Comparison of ENCODE assay signal across 9 cellular contexts in genomic region chr17:61314368-61315078, GRCh38.
DNase-seq lines count a peak whose midpoint lies in the region; ATAC-seq, FAIRE-seq and TF ChIP-seq lines count a peak whose summit lies in the region.
"Had no signal": no experiment of that assay in that cellular context is flagged by ENCODE, and none has a peak within 500 bp of the region (broad histone marks: within the 10 kb centered on the region; RNA-seq: fewer than 3 reads in every experiment).

No MANE protein-coding gene starts in this region.

- H3K4me1 Mint-ChIP-seq in activated CD4-positive, alpha-beta memory T cell treated with anti-CD3 and anti-CD28 coated beads, Interleukin-2, amount 10 ng/mL, durations not matched to agents 7 days and 5 days, result no peaks in the 10 kb centered on the region

- H3K4me3 Mint-ChIP-seq in activated CD4-positive, alpha-beta memory T cell treated with anti-CD3 and anti-CD28 coated beads, Interleukin-2, amount 10 ng/mL, durations not matched to agents 7 days and 5 days, result no peak overlapping the region

- TF ChIP-seq CTCF in GM12878 (IDR thresholded peaks at IDR 0.05 in 2 of 3, conservative IDR thresholded peaks at IDR 0.05 in 1 of 3; ENCODE audit: control insufficient read depth in 2 of 3, extremely low read depth in 1 of 3, insufficient read depth in 1 of 3, low read depth in 3 of 3, low read length in 3 of 3) (no peak), spleen (IDR thresholded peaks at IDR 0.05 in 8 of 11, conservative IDR thresholded peaks at IDR 0.05 in 3 of 11) (no peak)

- H3K36me3 ChIP-seq in GM12878 (ENCODE audit: control insufficient read depth in 2 of 2, insufficient read depth in 2 of 2, low read length in 1 of 2) (no peaks in the 10 kb centered on the region), spleen (no peaks in the 10 kb centered on the region)

- SMC1A ChIA-PET in GM12878 (lab: Charles Lee; ENCODE audit: uncharacterized antibody, unreplicated experiment), result no interaction called here

- H3K9me3 ChIP-seq in GM12878 (replicated peaks; ENCODE audit: control insufficient read depth, insufficient read depth, low read length) (no peaks in the 10 kb centered on the region), spleen (no peaks in the 10 kb centered on the region)

- in situ Hi-C loops in GM12878 (cut with MboI) (no loop called here), KBM-7 (cut with MboI; ENCODE audit: low pct_unique_long_range_greater_than_20kb, low sequenced_read_pairs) (no loop called here)

- no peaks in the 10 kb centered on the region for H3K27me3 Mint-ChIP-seq in activated CD4-positive, alpha-beta memory T cell treated with anti-CD3 and anti-CD28 coated beads, Interleukin-2, amount 10 ng/mL, durations not matched to agents 7 days and 5 days

- no peak for TF ChIP-seq RAD21 in GM12878 (IDR thresholded peaks at IDR 0.05; ENCODE audit: insufficient read depth, low read depth, low read length)

- H3K36me3 Mint-ChIP-seq in activated CD4-positive, alpha-beta memory T cell treated with anti-CD3 and anti-CD28 coated beads, Interleukin-2, amount 10 ng/mL, durations not matched to agents 7 days and 5 days (ENCODE audit: low read depth), result no peaks in the 10 kb centered on the region

- RAD21 ChIA-PET in GM12878 (lab: Charles Lee; ENCODE audit: unreplicated experiment), result no interaction called here

- H3K9ac ChIP-seq in GM12878 (ENCODE audit: control insufficient read depth, insufficient read depth, low read length), result no peak overlapping the region

- POLR2A ChIA-PET in GM12878 (lab: Charles Lee), result no interaction called here
- POLR2A ChIA-PET in activated CD4-positive, alpha-beta memory T cell treated with anti-CD3 and anti-CD28 coated beads, Interleukin-2, amount 10 ng/mL, durations not matched to agents 7 days and 5 days (lab: Charles Lee), result no interaction called here

- no TSS peak for BruUV-seq in GM12878 (replicated peaks; lab: Mats Ljungman, UMichigan)

- WGBS in GM12878 (ENCODE audit: insufficient coverage, insufficient replicate concordance, low lambda C conversion rate, missing lambda C conversion rate), result 63% methylated on average over 8 of the region's 8 CpGs
- WGBS in spleen, 5 donors, result 72 to 87% (median 83%) methylated on average over 8 of the region's 8 CpGs

- no peak overlapping the region for H3K4me2 ChIP-seq in GM12878 (ENCODE audit: control insufficient read depth, insufficient read depth)

- CTCF ChIA-PET in GM12878 (lab: Yijun Ruan, JAX), result no interaction called here
- CTCF ChIA-PET in activated CD4-positive, alpha-beta memory T cell treated with anti-CD3 and anti-CD28 coated beads, Interleukin-2, amount 10 ng/mL, durations not matched to agents 7 days and 5 days (lab: Charles Lee), result interaction anchor here (0.9 kb wide), 1 partner anchor 8 kb away, joined by 4 read pairs; no protein-coding TSS in a partner anchor

- H3K9me3 Mint-ChIP-seq in activated CD4-positive, alpha-beta memory T cell treated with anti-CD3 and anti-CD28 coated beads, Interleukin-2, amount 10 ng/mL, durations not matched to agents 7 days and 5 days, result no peaks in the 10 kb centered on the region

- H3K4me1 ChIP-seq in GM12878 (ENCODE audit: control insufficient read depth, insufficient read depth, low read length) (no peaks in the 10 kb centered on the region), spleen (peaks cover 0 to 5% (median 0%) of the 10 kb centered on the region in 6 donors)

- no peak overlapping the region for H3K4me3 ChIP-seq in GM12878
- no peak overlapping the region for H3K4me3 ChIP-seq in spleen

- no peak overlapping the region for H3K27ac Mint-ChIP-seq in activated CD4-positive, alpha-beta memory T cell treated with anti-CD3 and anti-CD28 coated beads, Interleukin-2, amount 10 ng/mL, durations not matched to agents 7 days and 5 days

- H3K27ac ChIP-seq in GM12878 (ENCODE audit: control insufficient read depth, insufficient read depth) (no peak overlapping the region), spleen (peak overlapping the region in 6 of 8 donors; percentile 14 to 62 (median 44))

- FAIRE-seq in GM12878 (lab: Jason Lieb, UNC), result no peak

- H2AFZ ChIP-seq in GM12878 (ENCODE audit: control insufficient read depth, low read depth, low read length), result no peak overlapping the region

- no peaks in the 10 kb centered on the region for H3K79me2 ChIP-seq in GM12878 (ENCODE audit: control insufficient read depth, insufficient read depth, low read length)

- no peak for ATAC-seq in GM12878
- no peak for ATAC-seq in HG03460 (IDR thresholded peaks at IDR 0.05; ENCODE audit: unreplicated experiment)

- DNase-seq in H4 (ENCODE audit: low spot score) (peak; percentile 89), GM12878 (ENCODE audit: low read depth, low spot score) (no peak), hippocampal formation (lab: John Stamatoyannopoulos, UW) (peak; percentile 15 to 54), spleen (no peak), foreskin melanocyte (no peak), KBM-7 (no peak)
- no peak for DNase-seq in activated CD4-positive, alpha-beta memory T cell treated with anti-CD3 and anti-CD28 coated beads, Interleukin-2, amount 10 ng/mL, durations not matched to agents 7 days and 5 days
- DNase-seq: NCI-H1930 had no signal

- no peaks in the 10 kb centered on the region for H4K20me1 ChIP-seq in GM12878 (ENCODE audit: control insufficient read depth, insufficient read depth)

- TF ChIP-seq EP300 in GM12878 (IDR thresholded peaks at IDR 0.05; ENCODE audit: borderline replicate concordance in 1 of 2, control insufficient read depth in 1 of 2, low read depth in 2 of 2, low read length in 2 of 2), result no peak

- intact Hi-C loops in GM12878 (cut with micrococcal nuclease; ENCODE audit: unreplicated experiment) (no loop called here), spleen (cut with DNase I; ENCODE audit: low total_unique reads) (no loop called here)

- TF ChIP-seq POLR2A in GM12878 (IDR thresholded peaks at IDR 0.05; ENCODE audit: low read depth, low read length), result no peak
- TF ChIP-seq POLR2A in spleen (IDR thresholded peaks at IDR 0.05), result no peak

- H3K27me3 ChIP-seq in GM12878 (replicated peaks in 1 of 2; ENCODE audit: control insufficient read depth in 2 of 2, insufficient read depth in 2 of 2, low read length in 1 of 2) (no peaks in the 10 kb centered on the region), spleen (replicated peaks in 1 of 7) (no peaks in the 10 kb centered on the region)

TF ChIP-seq in GM12878, 131 proteins besides CTCF, POLR2A, EP300 and RAD21:
- TF ChIP-seq NFXL1 (IDR thresholded peaks at IDR 0.05; ENCODE audit: borderline replicate concordance) (0 out of 2 replicates have a peak, but pooled peaks have one; percentile 79), SREBF2 (IDR thresholded peaks at IDR 0.05; ENCODE audit: low read length) (no peak), ETV6 (conservative IDR thresholded peaks at IDR 0.05 in 1 of 2, IDR thresholded peaks at IDR 0.05 in 1 of 2; ENCODE audit: borderline replicate concordance in 1 of 2, low read depth in 1 of 2) (0 out of 4 replicates have a peak, but pooled peaks of 1 of the 2 experiments have one; percentile 38)

Comparison
In these comparisons a context has a peak if more than half of its experiments do, and no peak if none do; other contexts are left out.
1. DNase-seq: peak in H4 (single experiment) and hippocampal formation (2 of 2); none in GM12878 (single experiment), spleen (single experiment), activated CD4-positive, alpha-beta memory T cell treated with anti-CD3 and anti-CD28 coated beads, Interleukin-2, amount 10 ng/mL, durations not matched to agents 7 days and 5 days (single experiment), foreskin melanocyte (single experiment) and KBM-7 (single experiment).